27 cellular contexts compared by ENCODE assay signal in the genomic region with DNA sequence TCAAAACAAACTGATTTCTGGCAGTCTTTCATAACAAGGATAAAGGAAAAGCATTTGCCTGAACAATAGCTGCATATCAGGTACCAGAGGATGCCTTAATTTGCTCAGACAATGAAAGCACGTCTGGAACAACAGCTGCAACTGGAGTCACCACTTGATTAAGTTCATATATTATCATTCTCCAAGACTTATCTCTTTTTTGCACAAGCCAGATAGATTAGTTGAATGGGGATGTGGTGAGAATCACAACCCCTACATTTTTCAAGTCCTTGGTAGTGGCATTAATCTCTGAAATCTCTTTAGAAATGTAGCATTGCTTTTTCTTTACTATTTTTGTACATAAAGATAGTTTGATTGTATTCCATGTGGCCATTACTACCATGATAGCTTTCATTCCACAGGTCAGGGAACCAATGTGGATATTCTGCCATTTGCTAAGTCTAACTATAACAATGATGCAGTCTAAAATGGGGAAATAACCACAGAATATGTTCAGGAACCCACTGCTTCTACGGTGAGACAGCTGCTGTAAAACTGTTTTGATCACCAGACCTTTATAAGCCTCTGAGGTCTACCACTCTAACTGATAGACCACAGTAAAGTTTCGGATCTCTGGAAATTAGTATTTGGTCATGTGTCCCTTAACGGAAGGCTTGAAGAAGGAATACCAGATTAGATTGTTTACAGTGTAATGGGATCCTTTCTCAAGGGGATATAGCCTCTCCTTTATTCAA.
"Had no signal": no experiment of that assay in that cellular context is flagged by ENCODE, and none has a peak within 500 bp of the region (broad histone marks: within the 10 kb centered on the region; RNA-seq: fewer than 3 reads in every experiment).

No MANE protein-coding gene starts in this region.

- H3K36me3 ChIP-seq: breast epithelium, gastroesophageal sphincter, left ventricle myocardium inferior, neural progenitor cell, right atrium auricular region, suprapubic skin, tibial nerve had no signal

- H3K9me3 ChIP-seq: breast epithelium, gastroesophageal sphincter, left ventricle myocardium inferior, psoas muscle, right atrium auricular region, suprapubic skin, tibial nerve had no signal

- ATAC-seq: activated naive CD8-positive, alpha-beta T cell treated with anti-CD3 and anti-CD28 coated beads, Interleukin-2, amount 50 U/mL, for 24 hours; activated T-helper 17 cell treated with anti-CD3 and anti-CD28 coated beads, Interleukin-2, amount 50 U/mL, for 72 hours; gastroesophageal sphincter; natural killer cell; psoas muscle had no signal

- H3K27ac ChIP-seq: breast epithelium, gastroesophageal sphincter, hepatocyte, left ventricle myocardium inferior, neural progenitor cell, parathyroid adenoma, psoas muscle, right atrium auricular region, suprapubic skin, tibial nerve had no signal

- DNase-seq: activated CD4-positive, alpha-beta memory T cell treated with anti-CD3 and anti-CD28 coated beads for 36 hours; activated CD4-positive, alpha-beta T cell treated with anti-CD3 and anti-CD28 coated beads, Interleukin-2, amount 10 ng/mL, durations not matched to agents 24 days and 14 days; activated CD4-positive, CD25-positive, alpha-beta regulatory T cell treated with anti-CD3 and anti-CD28 coated beads, Interleukin-2, amount 50 U/mL, for 72 hours; activated CD8-positive, alpha-beta memory T cell treated with anti-CD3 and anti-CD28 coated beads, Interleukin-2, amount 50 U/mL, for 48 hours; activated gamma-delta T cell treated with Interleukin-2 at 50 U/mL for 16 hours; activated naive CD4-positive, alpha-beta T cell treated with anti-CD3 and anti-CD28 coated beads, Interleukin-2, amount 50 U/mL, for 16 hours; activated naive CD8-positive, alpha-beta T cell treated with anti-CD3 and anti-CD28 coated beads, Interleukin-2, amount 50 U/mL, for 24 hours; activated T-cell treated with anti-CD3 and anti-CD28 coated beads, Interleukin-2, amount 50 U/mL, for 24 hours; central memory CD4-positive, alpha-beta T cell; islet precursor cell; left ventricle myocardium inferior; mesendoderm; natural killer cell; occipital lobe; psoas muscle; stimulated activated CD4-positive, alpha-beta T cell treated with anti-CD3 and anti-CD28 coated beads, Interleukin-15, amount 100 ng/mL, for 24 hours; stimulated activated CD4-positive, alpha-beta T cell treated with anti-CD3 and anti-CD28 coated beads, Interleukin-2, amount 100 ng/mL, for 24 hours; stimulated activated naive CD4-positive, alpha-beta T cell had no signal
